ENCODE assay signal across 1 cellular context in genomic region chr16:2415085-2415484, GRCh38.
TF ChIP-seq lines count a peak whose summit lies in the region.

No MANE protein-coding gene starts in this region.

TF ChIP-seq in K562, 482 proteins besides CTCF, POLR2A, EP300 and RAD21:
- TF ChIP-seq NFIC (IDR thresholded peaks at IDR 0.05) (peak; percentile 56), PTRF (tag; IDR thresholded peaks at IDR 0.05) (no peak)
